Comparison of ENCODE assay signal across 9 cellular contexts in the genomic region with DNA sequence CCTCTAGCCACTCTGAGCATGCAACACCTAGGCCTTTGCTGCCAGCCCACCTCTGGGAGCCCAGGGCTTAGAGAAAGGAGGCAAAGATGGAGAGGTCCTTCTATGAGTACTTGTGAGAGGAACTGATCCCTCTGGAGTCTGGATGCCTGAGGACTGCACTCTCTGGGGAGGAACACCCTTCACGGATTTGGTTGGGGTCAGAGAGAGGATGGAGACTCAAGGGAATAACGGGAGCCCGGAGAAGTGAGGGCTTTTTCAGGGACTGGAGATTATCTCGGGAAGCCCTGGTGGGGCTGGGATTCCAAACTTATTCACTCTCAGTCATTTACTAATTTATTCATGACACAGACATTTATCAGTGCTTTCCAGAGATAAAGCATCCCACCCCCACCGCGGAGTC. TPM values are rescaled to one million over a fixed set of nuclear protein-coding genes. Genes with fewer than 3 reads are reported as not detected.
A peak's percentile ranks its signal among the peaks of the same experiment; 100 is the strongest.
DNase-seq lines count a peak whose midpoint lies in the region; ATAC-seq, FAIRE-seq and TF ChIP-seq lines count a peak whose summit lies in the region.
"Had no signal": no experiment of that assay in that cellular context is flagged by ENCODE, and none has a peak within 500 bp of the region (broad histone marks: within the 10 kb centered on the region; RNA-seq: fewer than 3 reads in every experiment).

No MANE protein-coding gene starts in this region.

- peak overlapping the region; percentile 95 for H2AFZ ChIP-seq in PC-9

- no peaks in the 10 kb centered on the region for H3K9me3 Mint-ChIP-seq in CD8-positive, alpha-beta T cell

- no peak for DNase-seq in CD8-positive, alpha-beta T cell
- no peak for DNase-seq in PC-9
- peak; percentile 14 for DNase-seq in epidermal melanocyte (ENCODE audit: insufficient read length, low spot score)
- no peak for DNase-seq in pancreas
- DNase-seq in HCEC 1CT, result no peak
- no peak for DNase-seq in DMS79 treated with DMSO at 0.1 percent for 48 hours (lab: John Stamatoyannopoulos, UW)

- 32 to 34% methylated on average over 6 of the region's 6 CpGs for WGBS in pancreas, 2 donors

- POLR2A ChIA-PET in CD8-positive, alpha-beta T cell (lab: Charles Lee), result interaction anchor here (1.6 kb wide), 1 partner anchor 65 kb away, joined by 17 read pairs; the partner anchor contains the start of gene CEP85
- POLR2A ChIA-PET in PC-9 (lab: Charles Lee; ENCODE audit: unreplicated experiment), result interaction anchor here (0.5 kb wide), 1 partner anchor 8 kb away, joined by 5 read pairs; the partner anchor contains the start of gene CNKSR1

- 0 out of 2 replicates have a peak, but pooled peaks cover 8% of the 10 kb centered on the region for H3F3A ChIP-seq in PC-9 (ENCODE audit: insufficient read depth, low read depth)

- H3K4me1 Mint-ChIP-seq in CD8-positive, alpha-beta T cell (ENCODE audit: low read depth), result peaks cover 14% of the 10 kb centered on the region

- TF ChIP-seq CTCF in CD8-positive, alpha-beta T cell (IDR thresholded peaks at IDR 0.05), result no peak
- TF ChIP-seq CTCF in PC-9 (conservative IDR thresholded peaks at IDR 0.05) (no peak), pancreas (IDR thresholded peaks at IDR 0.05) (no peak)

- H3K4me3 Mint-ChIP-seq in CD8-positive, alpha-beta T cell, result peak overlapping the region; percentile 87

- FAIRE-seq in pancreas (lab: Jason Lieb, UNC), result no peak

- ATAC-seq in CD8-positive, alpha-beta T cell, result no peak
- no peak for ATAC-seq in pancreas
- no peak for ATAC-seq in HG03039 (IDR thresholded peaks at IDR 0.05; ENCODE audit: unreplicated experiment)
- no peak for ATAC-seq in HG03520 (IDR thresholded peaks at IDR 0.05; ENCODE audit: unreplicated experiment)

- intact Hi-C loops in CD8-positive, alpha-beta T cell (cut with DNase I, micrococcal nuclease), result loop anchor here (1.0 to 10.0 kb wide), 6 partner anchors 64 to 262 kb away; partner anchors contain the start of gene STMN1 (in 1 of the 2)
- intact Hi-C loops in PC-9 (cut with micrococcal nuclease; ENCODE audit: unreplicated experiment), result loop anchor here (10.0 kb wide), 1 partner anchor 274 kb away; no protein-coding TSS in a partner anchor
- intact Hi-C loops in pancreas (cut with DNase I), result no loop called here

- peak overlapping the region; percentile 77 for H3K27ac ChIP-seq in CD8-positive, alpha-beta T cell (ENCODE audit: low read depth, low read length)
- H3K27ac ChIP-seq in PC-9, result no peak overlapping the region
- H3K27ac ChIP-seq in pancreas, result peak overlapping the region in 3 of 4 donors; percentile 67 to 85 (median 80)

- peaks cover 11% of the 10 kb centered on the region for H3K4me1 ChIP-seq in CD8-positive, alpha-beta T cell (ENCODE audit: insufficient read depth, low read length)
- H3K4me1 ChIP-seq in PC-9 (replicated peaks; ENCODE audit: insufficient read depth) (peaks cover 6% of the 10 kb centered on the region; the same call in 1 of the 2 replicates), pancreas (peaks cover 0 to 9% (median 9%) of the 10 kb centered on the region in 3 donors)

- peaks cover 4% of the 10 kb centered on the region for H3K36me3 Mint-ChIP-seq in CD8-positive, alpha-beta T cell

- no peaks in the 10 kb centered on the region for H3K9me3 ChIP-seq in CD8-positive, alpha-beta T cell (ENCODE audit: low read length)
- H3K9me3 ChIP-seq in PC-9 (ENCODE audit: insufficient read depth, low read depth) (no peaks in the 10 kb centered on the region), pancreas (no peaks in the 10 kb centered on the region)

- H3K27ac Mint-ChIP-seq in CD8-positive, alpha-beta T cell, result peak overlapping the region; percentile 88

- H3K9me2 ChIP-seq in PC-9 (ENCODE audit: insufficient read depth), result no peaks in the 10 kb centered on the region

- no peaks in the 10 kb centered on the region for H3K27me3 ChIP-seq in CD8-positive, alpha-beta T cell (ENCODE audit: insufficient read depth, low read length)
- H3K27me3 ChIP-seq in PC-9 (ENCODE audit: insufficient read depth, low read depth) (no peaks in the 10 kb centered on the region), pancreas (no peaks in the 10 kb centered on the region)

- no TSS peak for BruUV-seq in PC-9 (replicated peaks; lab: Mats Ljungman, UMichigan)

- H3K4me3 ChIP-seq in CD8-positive, alpha-beta T cell (ENCODE audit: low read depth, low read length), result peak overlapping the region; percentile 89
- H3K4me3 ChIP-seq in PC-9 (peak overlapping the region; percentile 99; the same call in 1 of the 2 replicates), pancreas (peak overlapping the region; percentile 63 to 98 (median 94))

- peaks cover 16% of the 10 kb centered on the region for H3K79me2 ChIP-seq in PC-9 (ENCODE audit: low read depth)

- no peaks in the 10 kb centered on the region for H4K20me1 ChIP-seq in PC-9 (ENCODE audit: insufficient read depth)

- H3K4me2 ChIP-seq in PC-9, result peak overlapping the region; percentile 96

- CTCF ChIA-PET in CD8-positive, alpha-beta T cell (lab: Charles Lee), result interaction anchor here (0.9 to 6.0 kb wide), 21 partner anchors 12 to 248 kb away, joined by 3 to 60 read pairs (median 4); partner anchors contain the start of gene CEP85
- CTCF ChIA-PET in PC-9 (lab: Charles Lee), result interaction anchor here (1.0 to 1.4 kb wide), 3 partner anchors 13 to 248 kb away, joined by 3 to 8 read pairs (median 3); no protein-coding TSS in a partner anchor

- H3K36me3 ChIP-seq in CD8-positive, alpha-beta T cell (ENCODE audit: insufficient read depth, low read length), result no peaks in the 10 kb centered on the region
- H3K36me3 ChIP-seq in PC-9 (ENCODE audit: low read depth) (no peaks in the 10 kb centered on the region), pancreas (no peaks in the 10 kb centered on the region)

- H3K27me3 Mint-ChIP-seq in CD8-positive, alpha-beta T cell (ENCODE audit: low read depth), result peaks cover 4% of the 10 kb centered on the region

RNA-seq across cellular contexts. Expression of gene C1orf232, which starts 0.4 kb away (rescaled TPM):
- not detected for total RNA-seq in CD8-positive, alpha-beta T cell
- total RNA-seq in PC-9 (2021) (not detected in 2 replicates), pancreas (not detected)
- polyA plus RNA-seq in pancreas, result not detected
- polyA plus RNA-seq: adipose tissue had no signal

RNA-seq across cellular contexts. Expression of gene ZNF593, which starts 0.5 kb away (rescaled TPM):
- total RNA-seq in CD8-positive, alpha-beta T cell, result 1 to 10 TPM; 8.1 to 8.8 TPM
- total RNA-seq in PC-9 (2021) (37.0 and 55.9 TPM in 2 replicates), pancreas (10 to 100 TPM; 18.4 to 36.7 (median 22.1) TPM)
- polyA plus RNA-seq in pancreas, result 10 to 100 TPM; 69.9 to 80.7 TPM

RNA-seq across cellular contexts. Expression of gene ZNF593OS, which starts 2.4 kb away (rescaled TPM):
- total RNA-seq in CD8-positive, alpha-beta T cell, result not detected
- total RNA-seq in PC-9 (2021) (not detected in 2 replicates), pancreas (not detected)
- polyA plus RNA-seq in pancreas, result under 1 TPM; 0.35 to 0.68 TPM

RNA-seq across cellular contexts. Expression of gene CNKSR1, which starts 8.1 kb away (rescaled TPM):
- 1 to 10 TPM; 2.0 to 2.8 TPM for total RNA-seq in CD8-positive, alpha-beta T cell
- total RNA-seq in PC-9 (2021) (31.6 and 33.4 TPM in 2 replicates), pancreas (10 to 100 TPM; 11.3 to 20.8 (median 14.9) TPM)
- 10 to 100 TPM; 46.8 to 48.5 TPM for polyA plus RNA-seq in pancreas

RNA-seq across cellular contexts. Expression of gene FAM110D, which starts 10.3 kb away (rescaled TPM):
- total RNA-seq in CD8-positive, alpha-beta T cell, result not detected
- total RNA-seq in PC-9 (2021) (0.23 TPM in 1 of 2 replicates, not detected in the other), pancreas (1 to 10 TPM in 4 of 6 donors, under 1 TPM in 2; 0.79 to 1.7 (median 1.1) TPM)
- 1 to 10 TPM; 2.6 to 3.5 TPM for polyA plus RNA-seq in pancreas

Comparison
In these comparisons a context has a peak if more than half of its experiments do, and no peak if none do; other contexts are left out.
1. intact Hi-C loops: an anchor here in CD8-positive, alpha-beta T cell (1.0 to 10.0 kb wide) and PC-9 (10.0 kb wide); none called in pancreas.